In the genomic region with DNA sequence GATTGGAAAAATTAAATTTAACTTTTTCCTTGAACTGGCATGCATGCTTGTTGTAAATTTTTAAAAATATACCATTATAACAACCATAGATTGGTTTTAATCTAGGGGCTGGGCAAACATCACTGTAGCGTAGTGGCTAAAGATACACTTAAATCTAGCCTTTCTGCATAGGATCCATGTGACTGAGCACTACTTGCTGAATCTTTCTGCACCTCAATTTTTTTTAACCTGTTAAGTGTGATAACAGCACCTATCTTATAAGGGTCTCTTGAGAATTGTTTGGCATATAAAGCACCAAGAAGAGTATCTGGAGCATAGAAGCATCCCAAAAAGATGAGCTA, we compare ENCODE assay signal across 2 cellular contexts.
TF ChIP-seq lines count a peak whose summit lies in the region.

No MANE protein-coding gene starts in this region.

TF ChIP-seq in A549, 52 proteins besides CTCF, POLR2A, EP300 and RAD21:
- TF ChIP-seq, protein P1, sequence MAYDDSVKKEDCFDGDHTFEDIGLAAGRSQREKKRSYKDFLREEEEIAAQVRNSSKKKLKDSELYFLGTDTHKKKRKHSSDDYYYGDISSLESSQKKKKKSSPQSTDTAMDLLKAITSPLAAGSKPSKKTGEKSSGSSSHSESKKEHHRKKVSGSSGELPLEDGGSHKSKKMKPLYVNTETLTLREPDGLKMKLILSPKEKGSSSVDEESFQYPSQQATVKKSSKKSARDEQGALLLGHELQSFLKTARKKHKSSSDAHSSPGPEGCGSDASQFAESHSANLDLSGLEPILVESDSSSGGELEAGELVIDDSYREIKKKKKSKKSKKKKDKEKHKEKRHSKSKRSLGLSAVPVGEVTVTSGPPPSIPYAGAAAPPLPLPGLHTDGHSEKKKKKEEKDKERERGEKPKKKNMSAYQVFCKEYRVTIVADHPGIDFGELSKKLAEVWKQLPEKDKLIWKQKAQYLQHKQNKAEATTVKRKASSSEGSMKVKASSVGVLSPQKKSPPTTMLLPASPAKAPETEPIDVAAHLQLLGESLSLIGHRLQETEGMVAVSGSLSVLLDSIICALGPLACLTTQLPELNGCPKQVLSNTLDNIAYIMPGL (CRISPR knock-in tag; IDR thresholded peaks at IDR 0.05; ENCODE audit: borderline replicate concordance): no peak
- TF ChIP-seq EHMT2 (IDR thresholded peaks at IDR 0.05; ENCODE audit: low read depth): no peak
- no peak for TF ChIP-seq HOXB13 (CRISPR knock-in tag; IDR thresholded peaks at IDR 0.05; ENCODE audit: low read depth)
- no peak for TF ChIP-seq ZNF302 (CRISPR knock-in tag; IDR thresholded peaks at IDR 0.05)
- no peak for TF ChIP-seq TFCP2L1 (CRISPR knock-in tag; IDR thresholded peaks at IDR 0.05)
- no peak for TF ChIP-seq NPAS2 (CRISPR knock-in tag; IDR thresholded peaks at IDR 0.05; ENCODE audit: borderline replicate concordance)
- TF ChIP-seq, protein P2, sequence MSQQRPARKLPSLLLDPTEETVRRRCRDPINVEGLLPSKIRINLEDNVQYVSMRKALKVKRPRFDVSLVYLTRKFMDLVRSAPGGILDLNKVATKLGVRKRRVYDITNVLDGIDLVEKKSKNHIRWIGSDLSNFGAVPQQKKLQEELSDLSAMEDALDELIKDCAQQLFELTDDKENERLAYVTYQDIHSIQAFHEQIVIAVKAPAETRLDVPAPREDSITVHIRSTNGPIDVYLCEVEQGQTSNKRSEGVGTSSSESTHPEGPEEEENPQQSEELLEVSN (IDR thresholded peaks at IDR 0.05; ENCODE audit: borderline replicate concordance, low read depth): no peak
- no peak for TF ChIP-seq CBX2 (IDR thresholded peaks at IDR 0.05; ENCODE audit: borderline replicate concordance, low read depth)
- TF ChIP-seq JUNB (IDR thresholded peaks at IDR 0.05): no peak
- no peak for TF ChIP-seq FOSB (CRISPR knock-in tag; IDR thresholded peaks at IDR 0.05)
- no peak for TF ChIP-seq KDM5A (IDR thresholded peaks at IDR 0.05)
- no peak for TF ChIP-seq HOXA7 (CRISPR knock-in tag; IDR thresholded peaks at IDR 0.05)
- TF ChIP-seq, protein P3, sequence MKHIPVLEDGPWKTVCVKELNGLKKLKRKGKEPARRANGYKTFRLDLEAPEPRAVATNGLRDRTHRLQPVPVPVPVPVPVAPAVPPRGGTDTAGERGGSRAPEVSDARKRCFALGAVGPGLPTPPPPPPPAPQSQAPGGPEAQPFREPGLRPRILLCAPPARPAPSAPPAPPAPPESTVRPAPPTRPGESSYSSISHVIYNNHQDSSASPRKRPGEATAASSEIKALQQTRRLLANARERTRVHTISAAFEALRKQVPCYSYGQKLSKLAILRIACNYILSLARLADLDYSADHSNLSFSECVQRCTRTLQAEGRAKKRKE (CRISPR knock-in tag; IDR thresholded peaks at IDR 0.05; ENCODE audit: low read depth): no peak
- no peak for TF ChIP-seq FOSL2 (IDR thresholded peaks at IDR 0.05)
- no peak for TF ChIP-seq FOSL2 (CRISPR knock-in tag; IDR thresholded peaks at IDR 0.05)
- no peak for TF ChIP-seq MAZ (IDR thresholded peaks at IDR 0.05; ENCODE audit: borderline replicate concordance, low read depth, low read length)
- no peak for TF ChIP-seq ZSCAN20 (CRISPR knock-in tag; IDR thresholded peaks at IDR 0.05)

TF ChIP-seq in endothelial cell of umbilical vein, 7 proteins besides CTCF, POLR2A, EP300 and RAD21:
- TF ChIP-seq MYC (IDR thresholded peaks at IDR 0.05; ENCODE audit: low read depth, low read length) (no peak), JUN (IDR thresholded peaks at IDR 0.05; ENCODE audit: borderline replicate concordance, insufficient read depth, insufficient read length, low read depth) (no peak), EZH2 (IDR thresholded peaks at IDR 0.05; ENCODE audit: borderline replicate concordance, low read depth, low read length, severe bottlenecking) (no peak), POLR2AphosphoS5 (IDR thresholded peaks at IDR 0.05; ENCODE audit: insufficient read depth, low read depth, low read length) (no peak), GATA2 (IDR thresholded peaks at IDR 0.05; ENCODE audit: insufficient read depth, insufficient read length, low read depth, low read length) (no peak), FOS (IDR thresholded peaks at IDR 0.05; ENCODE audit: borderline replicate concordance, insufficient read depth, low read length) (no peak)
- TF ChIP-seq, protein P4, sequence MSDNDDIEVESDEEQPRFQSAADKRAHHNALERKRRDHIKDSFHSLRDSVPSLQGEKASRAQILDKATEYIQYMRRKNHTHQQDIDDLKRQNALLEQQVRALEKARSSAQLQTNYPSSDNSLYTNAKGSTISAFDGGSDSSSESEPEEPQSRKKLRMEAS (IDR thresholded peaks at IDR 0.05; ENCODE audit: insufficient read depth, insufficient read length): no peak
